ENCODE assay signal across 7 cellular contexts in the genomic region with DNA sequence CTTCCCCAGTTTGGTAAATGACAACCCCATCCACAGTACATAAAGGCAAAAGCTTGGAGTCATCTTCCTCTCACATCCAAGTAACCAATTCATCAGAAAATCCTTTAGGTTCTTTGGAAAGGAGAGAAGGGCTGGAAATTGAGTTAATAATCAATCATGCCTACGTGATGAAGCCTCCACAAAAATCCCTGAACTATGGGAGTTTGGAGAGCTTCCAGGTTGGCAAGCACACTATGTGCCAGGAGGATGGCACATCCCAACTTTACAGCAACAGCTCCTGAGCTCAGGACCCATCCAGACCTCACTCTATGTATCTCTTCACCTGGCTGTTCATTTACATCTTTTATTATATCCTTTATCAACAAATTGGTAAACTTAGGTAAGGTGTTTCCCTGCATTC.
"Had no signal": no experiment of that assay in that cellular context is flagged by ENCODE, and none has a peak within 500 bp of the region (broad histone marks: within the 10 kb centered on the region; RNA-seq: fewer than 3 reads in every experiment).

No MANE protein-coding gene starts in this region.

- H3K4me3 Mint-ChIP-seq: HFFc6 had no signal

- H3K9me3 Mint-ChIP-seq: HFFc6 had no signal

- DNase-seq: GM23248, GOT3, H7, HFFc6, IMR-90 had no signal

- H3K27ac Mint-ChIP-seq: HFFc6 had no signal

- ATAC-seq: HCT116 had no signal

- H3K4me3 ChIP-seq: GM23248, HAP-1 had no signal
